Comparison of ENCODE assay signal across 1 cellular context in genomic region chr10:95485445-95485844, GRCh38.
TF ChIP-seq lines count a peak whose summit lies in the region.

No MANE protein-coding gene starts in this region.

TF ChIP-seq in K562, 482 proteins besides CTCF, POLR2A, EP300 and RAD21 (continued from another document):
- TF ChIP-seq PCBP2 (IDR thresholded peaks at IDR 0.05; ENCODE audit: low read depth, low read length, poor library complexity, severe bottlenecking) = no peak
- no peak for TF ChIP-seq GATAD2B (IDR thresholded peaks at IDR 0.05; ENCODE audit: borderline replicate concordance)
- TF ChIP-seq RFX1 (IDR thresholded peaks at IDR 0.05) = no peak
- TF ChIP-seq, protein P1, sequence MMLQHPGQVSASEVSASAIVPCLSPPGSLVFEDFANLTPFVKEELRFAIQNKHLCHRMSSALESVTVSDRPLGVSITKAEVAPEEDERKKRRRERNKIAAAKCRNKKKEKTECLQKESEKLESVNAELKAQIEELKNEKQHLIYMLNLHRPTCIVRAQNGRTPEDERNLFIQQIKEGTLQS (IDR thresholded peaks at IDR 0.05) = peak; percentile 80
- TF ChIP-seq, protein P1 (CRISPR knock-in tag; conservative IDR thresholded peaks at IDR 0.05) = no peak
- no peak for TF ChIP-seq MED1 (CRISPR knock-in tag; IDR thresholded peaks at IDR 0.05; ENCODE audit: borderline replicate concordance)
- no peak for TF ChIP-seq NFRKB (IDR thresholded peaks at IDR 0.05; ENCODE audit: low read depth)
- no peak for TF ChIP-seq SMARCA5 (IDR thresholded peaks at IDR 0.05)
- peak; percentile 58 for TF ChIP-seq ARID1B (IDR thresholded peaks at IDR 0.05)
- TF ChIP-seq ZNF239 (CRISPR knock-in tag; IDR thresholded peaks at IDR 0.05) = no peak
- no peak for TF ChIP-seq POLR2G (IDR thresholded peaks at IDR 0.05; ENCODE audit: low read depth, low read length)
